10 cellular contexts compared by ENCODE assay signal in the genomic region with DNA sequence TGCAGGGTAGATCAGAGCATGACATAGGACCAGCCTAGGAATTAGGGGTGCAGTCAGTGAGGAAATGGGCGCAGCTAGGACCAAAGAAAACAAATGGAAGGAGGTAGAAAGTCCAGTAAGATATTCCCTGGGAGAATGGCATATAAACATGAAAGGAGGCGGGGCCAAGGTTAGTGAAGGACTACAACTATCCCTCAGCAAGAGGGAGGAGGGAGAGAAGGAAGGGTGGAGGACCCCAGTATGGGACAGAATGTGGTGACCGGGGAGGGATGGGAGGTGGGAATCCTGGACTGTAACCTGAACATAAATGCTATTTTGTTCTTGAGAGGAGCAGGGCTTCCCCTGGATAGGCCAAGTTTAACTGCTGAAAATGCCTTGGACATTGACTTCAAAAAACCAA. TPM values are rescaled to one million over a fixed set of nuclear protein-coding genes. Genes with fewer than 3 reads are reported as not detected.
DNase-seq lines count a peak whose midpoint lies in the region; ATAC-seq, FAIRE-seq and TF ChIP-seq lines count a peak whose summit lies in the region.
"Had no signal": no experiment of that assay in that cellular context is flagged by ENCODE, and none has a peak within 500 bp of the region (broad histone marks: within the 10 kb centered on the region; RNA-seq: fewer than 3 reads in every experiment).

No MANE protein-coding gene starts in this region.

- TF ChIP-seq CTCF in HepG2 (CRISPR knock-in tag; IDR thresholded peaks at IDR 0.05) (no peak), right lobe of liver (IDR thresholded peaks at IDR 0.05) (no peak), gastroesophageal sphincter (IDR thresholded peaks at IDR 0.05) (no peak), prostate gland (IDR thresholded peaks at IDR 0.05) (no peak)

- H3K4me2 ChIP-seq in HepG2 (ENCODE audit: low read depth, low read length), result no peak overlapping the region

- TF ChIP-seq EP300 in HepG2 (IDR thresholded peaks at IDR 0.05; ENCODE audit: low read depth in 2 of 2, low read length in 2 of 2), result no peak
- no peak for TF ChIP-seq EP300 in HepG2 (CRISPR knock-in tag; IDR thresholded peaks at IDR 0.05; ENCODE audit: borderline replicate concordance)
- TF ChIP-seq EP300 in gastroesophageal sphincter (IDR thresholded peaks at IDR 0.05), result no peak

- no peaks in the 10 kb centered on the region for H3K9me3 ChIP-seq in HepG2 (ENCODE audit: low read length)
- H3K9me3 ChIP-seq in right lobe of liver, result no peaks in the 10 kb centered on the region
- H3K9me3 ChIP-seq in gastroesophageal sphincter, result no peaks in the 10 kb centered on the region
- H3K9me3 ChIP-seq in prostate gland, result no peaks in the 10 kb centered on the region

- DNase-seq in HepG2 (ENCODE audit: low spot score) (no peak), right lobe of liver (no peak), prostate gland (ENCODE audit: low spot score) (no peak), SW480 (ENCODE audit: low spot score) (no peak), activated T-cell treated with anti-CD3 and anti-CD28 coated beads for 4 hours (no peak), NCI-H524 treated with DMSO at 0.1 percent for 48 hours (lab: John Stamatoyannopoulos, UW) (no peak)
- DNase-seq: activated CD8-positive, alpha-beta memory T cell treated with anti-CD3 and anti-CD28 coated beads, Interleukin-2, amount 50 U/mL, for 4 hours had no signal

- H3K4me1 ChIP-seq in HepG2 (ENCODE audit: insufficient read depth, low read length) (peaks cover 23% of the 10 kb centered on the region), right lobe of liver (peaks cover 0 to 32% (median 12%) of the 10 kb centered on the region in 4 donors), gastroesophageal sphincter (peaks cover 39 to 85% (median 61%) of the 10 kb centered on the region in 3 donors), prostate gland (replicated peaks) (peaks cover 11% of the 10 kb centered on the region)

- CTCF ChIA-PET in HepG2 (lab: Yijun Ruan, JAX; ENCODE audit: low intra/inter-chr PET ratio, low total read pairs), result no interaction called here

- no peak overlapping the region for H2AFZ ChIP-seq in HepG2 (ENCODE audit: low read length)

- ATAC-seq in HepG2 (no peak; the same call in 2 of the 3 replicates), right lobe of liver (no peak), gastroesophageal sphincter (no peak), GM21526 (IDR thresholded peaks at IDR 0.05; ENCODE audit: low FRiP score, unreplicated experiment) (no peak)

- no peaks in the 10 kb centered on the region for H4K20me1 ChIP-seq in HepG2 (ENCODE audit: insufficient read depth, low read length)

- H3K4me3 ChIP-seq in HepG2 (replicated peaks in 1 of 3; ENCODE audit: insufficient read depth in 1 of 3, low read depth in 2 of 3, low read length in 3 of 3) (no peak overlapping the region), right lobe of liver (no peak overlapping the region), gastroesophageal sphincter (no peak overlapping the region), prostate gland (no peak overlapping the region)

- no peak overlapping the region for H3K9ac ChIP-seq in HepG2 (ENCODE audit: insufficient read depth, low read depth, low read length)

- 54% methylated on average over 3 of the region's 3 CpGs for WGBS in HepG2 (ENCODE audit: low lambda C conversion rate)
- WGBS in right lobe of liver (ENCODE audit: insufficient coverage, low coverage, low lambda C conversion rate, missing lambda C conversion rate), result 78% methylated on average over 3 of the region's 3 CpGs
- 76 to 91% methylated on average over 2 to 3 of the region's 3 CpGs for WGBS in gastroesophageal sphincter (ENCODE audit: low coverage in 1 of 2), 2 donors
- 80% methylated on average over 3 of the region's 3 CpGs for WGBS in prostate gland

- H3K36me3 ChIP-seq in HepG2 (replicated peaks in 1 of 2; ENCODE audit: control insufficient read depth in 1 of 2, insufficient read depth in 2 of 2, low read length in 2 of 2), result no peaks in the 10 kb centered on the region
- H3K36me3 ChIP-seq in right lobe of liver, result no peaks in the 10 kb centered on the region
- H3K36me3 ChIP-seq in gastroesophageal sphincter, result no peaks in the 10 kb centered on the region
- no peaks in the 10 kb centered on the region for H3K36me3 ChIP-seq in prostate gland

- no TSS peak for BruUV-seq in HepG2 (replicated peaks; lab: Mats Ljungman, UMichigan)

- TF ChIP-seq POLR2A in HepG2 (IDR thresholded peaks at IDR 0.05; ENCODE audit: insufficient read depth in 1 of 2, low read depth in 2 of 2, low read length in 2 of 2), result no peak
- TF ChIP-seq POLR2A in right lobe of liver (IDR thresholded peaks at IDR 0.05), result no peak
- no peak for TF ChIP-seq POLR2A in gastroesophageal sphincter (IDR thresholded peaks at IDR 0.05)
- no peak for TF ChIP-seq POLR2A in prostate gland (IDR thresholded peaks at IDR 0.05)

- in situ Hi-C loops in HepG2 (cut with HindIII; ENCODE audit: extremely low pct_ligation_motif_present, low pct_unique_long_range_greater_than_20kb), result no loop called here

- FAIRE-seq in HepG2 (lab: Jason Lieb, UNC), result no peak
- FAIRE-seq: bronchial epithelial cell had no signal

- POLR2A ChIA-PET in HepG2 (lab: Yijun Ruan, JAX), result no interaction called here

- H3K27me3 ChIP-seq in HepG2 (ENCODE audit: control insufficient read depth in 1 of 2, insufficient read depth in 2 of 2, low read length in 2 of 2) (peaks cover 0 to 17% of the 10 kb centered on the region in 2 experiments; a peak in 3 of 5 replicates), right lobe of liver (no peaks in the 10 kb centered on the region), gastroesophageal sphincter (no peaks in the 10 kb centered on the region), prostate gland (replicated peaks; ENCODE audit: insufficient read depth) (no peaks in the 10 kb centered on the region)

- intact Hi-C loops in HepG2 (cut with micrococcal nuclease; ENCODE audit: unreplicated experiment), result no loop called here
- intact Hi-C loops in right lobe of liver (cut with DNase I), result no loop called here
- intact Hi-C loops in prostate gland (cut with DNase I), result no loop called here

- no peak for TF ChIP-seq RAD21 in HepG2 (CRISPR knock-in tag; IDR thresholded peaks at IDR 0.05)

- H3K27ac ChIP-seq in HepG2 (ENCODE audit: extremely low read length, insufficient read depth, low read length) (no peak overlapping the region), right lobe of liver (peak overlapping the region in 1 of 3 donors; percentile 56), gastroesophageal sphincter (peak overlapping the region; percentile 85 to 97 (median 92)), prostate gland (peak overlapping the region; percentile 63 to 76)

- H3K79me2 ChIP-seq in HepG2 (ENCODE audit: insufficient read depth, low read length), result no peaks in the 10 kb centered on the region

RNA-seq across cellular contexts. Expression of a gene that starts 22.8 kb away (rescaled TPM):
- total RNA-seq in HepG2 (2016; rRNA removed; fragmentation: Illumina TruSeq; extraction: Trizol) (0.15 and 0.31 TPM in 2 replicates), right lobe of liver (1 to 10 TPM; 2.2 to 8.0 (median 4.8) TPM), gastroesophageal sphincter (10 to 100 TPM; 22.1 to 58.7 (median 53.8) TPM), prostate gland (10 to 100 TPM in 1 of 2 donors, 1 to 10 TPM in 1; 3.4 to 12.4 TPM)
- not detected in 2 replicates for total RNA-seq in HepG2 (2016; cell fraction: cytosol; rRNA removed; fragmentation: Illumina TruSeq; extraction: Trizol; ENCODE audit: low read depth)
- total RNA-seq in HepG2 (2016; cell fraction: insoluble cytoplasmic fraction; rRNA removed; fragmentation: Illumina TruSeq; extraction: Trizol), result 0.31 and 0.37 TPM in 2 replicates
- not detected in 2 replicates for total RNA-seq in HepG2 (2016; cell fraction: membrane; rRNA removed; fragmentation: Illumina TruSeq; extraction: Trizol)
- 0.41 and 0.50 TPM in 2 replicates for total RNA-seq in HepG2 (2016; cell fraction: nucleus; rRNA removed; fragmentation: Illumina TruSeq; extraction: Trizol)
- 0.09 and 0.10 TPM in 2 replicates for polyA plus RNA-seq in HepG2 (2011; rRNA removed)
- 0.07 and 0.09 TPM in 2 replicates for polyA plus RNA-seq in HepG2 (2011; cell fraction: cytosol; rRNA removed)
- 0.14 TPM in 2 replicates for polyA plus RNA-seq in HepG2 (2011; cell fraction: nucleus; rRNA removed)
- not detected in 2 replicates for polyA plus RNA-seq in HepG2 (2012)
- not detected in 2 replicates for polyA plus RNA-seq in HepG2 (2016; cell fraction: cytosol; fragmentation: Illumina TruSeq; extraction: Trizol; ENCODE audit: low read depth)
- 0.07 TPM in 1 of 2 replicates, not detected in the other for polyA plus RNA-seq in HepG2 (2016; cell fraction: insoluble cytoplasmic fraction; fragmentation: Illumina TruSeq; extraction: Trizol; ENCODE audit: low read depth)
- not detected in 2 replicates for polyA plus RNA-seq in HepG2 (2016; cell fraction: membrane; fragmentation: Illumina TruSeq; extraction: Trizol; ENCODE audit: low read depth)
- 0.15 TPM in 1 of 2 replicates, not detected in the other for polyA plus RNA-seq in HepG2 (2016; cell fraction: nucleus; fragmentation: Illumina TruSeq; extraction: Trizol; ENCODE audit: insufficient read depth, low read depth)
- 0.82 TPM in 1 of 2 replicates, not detected in the other for polyA minus RNA-seq in HepG2 (2011; rRNA and poly(A)+ RNA removed; ENCODE audit: low replicate concordance)
- not detected in 2 replicates for polyA minus RNA-seq in HepG2 (2011; cell fraction: cytosol; rRNA and poly(A)+ RNA removed)
- polyA minus RNA-seq in HepG2 (2011; cell fraction: nucleus; rRNA and poly(A)+ RNA removed), result 0.12 TPM in 1 of 2 replicates, not detected in the other

RNA-seq across cellular contexts. Expression of a gene that starts 47.3 kb away (rescaled TPM):
- total RNA-seq in HepG2 (2016; rRNA removed; fragmentation: Illumina TruSeq; extraction: Trizol), result 0.71 and 0.73 TPM in 2 replicates
- 0.81 and 1.1 TPM in 2 replicates for total RNA-seq in HepG2 (2016; cell fraction: cytosol; rRNA removed; fragmentation: Illumina TruSeq; extraction: Trizol; ENCODE audit: low read depth)
- total RNA-seq in HepG2 (2016; cell fraction: insoluble cytoplasmic fraction; rRNA removed; fragmentation: Illumina TruSeq; extraction: Trizol), result 0.26 and 0.59 TPM in 2 replicates
- 0.49 and 0.79 TPM in 2 replicates for total RNA-seq in HepG2 (2016; cell fraction: membrane; rRNA removed; fragmentation: Illumina TruSeq; extraction: Trizol)
- total RNA-seq in HepG2 (2016; cell fraction: nucleus; rRNA removed; fragmentation: Illumina TruSeq; extraction: Trizol), result 1.0 and 1.7 TPM in 2 replicates
- polyA plus RNA-seq in HepG2 (2011; rRNA removed), result 0.22 and 0.57 TPM in 2 replicates
- 0.07 and 0.18 TPM in 2 replicates for polyA plus RNA-seq in HepG2 (2011; cell fraction: cytosol; rRNA removed)
- polyA plus RNA-seq in HepG2 (2011; cell fraction: nucleus; rRNA removed), result 0.11 and 0.40 TPM in 2 replicates
- polyA plus RNA-seq in HepG2 (2012), result 1.5 and 2.1 TPM in 2 replicates
- 0.23 TPM in 2 replicates for polyA plus RNA-seq in HepG2 (2016; cell fraction: cytosol; fragmentation: Illumina TruSeq; extraction: Trizol; ENCODE audit: low read depth)
- 0.35 and 1.1 TPM in 2 replicates for polyA plus RNA-seq in HepG2 (2016; cell fraction: insoluble cytoplasmic fraction; fragmentation: Illumina TruSeq; extraction: Trizol; ENCODE audit: low read depth)
- 0.29 and 0.30 TPM in 2 replicates for polyA plus RNA-seq in HepG2 (2016; cell fraction: membrane; fragmentation: Illumina TruSeq; extraction: Trizol; ENCODE audit: low read depth)
- polyA plus RNA-seq in HepG2 (2016; cell fraction: nucleus; fragmentation: Illumina TruSeq; extraction: Trizol; ENCODE audit: insufficient read depth, low read depth), result 1.1 and 1.9 TPM in 2 replicates
- polyA minus RNA-seq in HepG2 (2011; rRNA and poly(A)+ RNA removed; ENCODE audit: low replicate concordance), result 0.75 TPM in 1 of 2 replicates, not detected in the other
- polyA minus RNA-seq in HepG2 (2011; cell fraction: cytosol; rRNA and poly(A)+ RNA removed), result not detected in 2 replicates
- polyA minus RNA-seq in HepG2 (2011; cell fraction: nucleus; rRNA and poly(A)+ RNA removed), result 1.8 and 2.4 TPM in 2 replicates
- total RNA-seq in right lobe of liver, result 1 to 10 TPM in 5 of 6 experiments, under 1 TPM in 1; 0.68 to 7.2 (median 3.2) TPM
- total RNA-seq in gastroesophageal sphincter, result 10 to 100 TPM in 1 of 4 donors, 1 to 10 TPM in 3; 7.0 to 14.5 (median 8.6) TPM
- total RNA-seq in prostate gland, result 1 to 10 TPM; 4.5 to 8.9 TPM
